8 cellular contexts compared by ENCODE assay signal in the genomic region with DNA sequence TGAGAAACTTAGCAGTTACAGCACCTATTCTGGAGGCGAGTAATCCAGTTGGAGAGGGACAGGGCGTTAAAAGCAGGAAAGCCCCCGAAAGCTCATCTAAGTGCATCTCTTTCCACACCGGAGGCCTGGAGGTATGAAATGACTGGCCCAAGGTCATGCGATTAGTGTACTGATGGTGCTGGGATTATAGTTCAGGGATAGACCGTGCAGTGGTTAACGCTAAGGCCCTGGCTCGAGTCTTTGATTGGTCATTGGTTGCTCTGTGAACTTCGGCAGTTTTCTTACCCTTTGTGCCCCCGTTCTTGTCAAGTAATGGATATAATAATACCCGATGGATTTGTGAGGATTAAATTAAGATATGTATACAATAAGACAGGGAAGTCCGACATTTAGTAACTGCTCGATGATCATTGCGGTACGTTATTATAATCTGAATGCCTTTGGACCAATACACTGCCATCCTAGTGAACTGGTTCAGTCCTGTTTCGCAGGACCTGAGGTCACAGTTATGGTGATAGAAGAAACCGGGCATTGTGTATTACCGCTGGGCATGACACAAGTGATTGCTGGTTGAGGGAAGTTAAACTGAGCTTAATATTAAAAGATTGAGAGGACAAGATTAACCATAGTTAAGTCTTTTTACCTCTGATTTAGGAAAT. TPM values are rescaled to one million over a fixed set of nuclear protein-coding genes. Genes with fewer than 3 reads are reported as not detected.
DNase-seq lines count a peak whose midpoint lies in the region; ATAC-seq and TF ChIP-seq lines count a peak whose summit lies in the region.

No MANE protein-coding gene starts in this region.

- H3K4me3 ChIP-seq in HUES48 (ENCODE audit: low read depth, low read length) (peak overlapping the region; percentile 84), WI38 (ENCODE audit: low read depth, low read length) (peak overlapping the region; percentile 94), aorta (ENCODE audit: low read length in 2 of 2) (peak overlapping the region; percentile 46 to 87)

- H3K4me1 Mint-ChIP-seq in natural killer cell treated with Interleukin-12 subunit alpha and Interleukin-12 subunit beta and Interleukin-15 and Interleukin-18, amount 100 ng/mL, for 72 hours (ENCODE audit: low read depth in 2 of 2): peaks cover 36 to 51% of the 10 kb centered on the region in 2 donors

- H3K9me3 ChIP-seq in HUES48 (ENCODE audit: control insufficient read depth, insufficient read depth, low read length) (no peaks in the 10 kb centered on the region), aorta (ENCODE audit: control insufficient read depth, low read length) (no peaks in the 10 kb centered on the region)

- H3K4me1 ChIP-seq in HUES48 (ENCODE audit: control insufficient read depth, insufficient read depth, low read length) (peaks cover 14% of the 10 kb centered on the region; the same call in 1 of the 2 replicates), aorta (ENCODE audit: control insufficient read depth in 1 of 2, insufficient read depth in 2 of 2, low read length in 2 of 2) (no peaks in the 10 kb centered on the region)

- peaks cover 26% of the 10 kb centered on the region for H3K36me3 Mint-ChIP-seq in natural killer cell treated with Interleukin-12 subunit alpha and Interleukin-12 subunit beta and Interleukin-15 and Interleukin-18, amount 100 ng/mL, for 72 hours

- H3K9me3 Mint-ChIP-seq in natural killer cell treated with Interleukin-12 subunit alpha and Interleukin-12 subunit beta and Interleukin-15 and Interleukin-18, amount 100 ng/mL, for 72 hours: no peaks in the 10 kb centered on the region

- H3K27ac ChIP-seq in HUES48 (ENCODE audit: low read depth, low read length) (peak overlapping the region; percentile 82), epithelial cell of prostate (peak overlapping the region; percentile 89), aorta (ENCODE audit: low read depth in 1 of 2, low read length in 2 of 2) (peak overlapping the region; percentile 61 to 74)

- 1 to 2% methylated on average over 18 of the region's 18 CpGs for WGBS in aorta, 2 donors

- no peak for TF ChIP-seq CTCF in WI38 (IDR thresholded peaks at IDR 0.05; ENCODE audit: low read depth, low read length)

- peak; percentile 58 for DNase-seq in DMS 273 (lab: John Stamatoyannopoulos, UW; ENCODE audit: unreplicated experiment)
- DNase-seq in DMS 273 treated with DMSO at 0.1 percent for 48 hours (lab: John Stamatoyannopoulos, UW): no peak
- DNase-seq in epithelial cell of prostate (ENCODE audit: low read depth, low spot score): no peak
- peak; percentile 66 for DNase-seq in natural killer cell treated with Interleukin-12 subunit alpha and Interleukin-12 subunit beta and Interleukin-15 and Interleukin-18, amount 100 ng/mL, for 72 hours (ENCODE audit: low spot score)
- peak in 1 of 2 donors; percentile 37 for DNase-seq in aorta
- no peak for DNase-seq in NCI-H1930 (lab: John Stamatoyannopoulos, UW)

- H3K9ac ChIP-seq in HUES48 (ENCODE audit: low read depth, low read length): peak overlapping the region; percentile 91

- H3K36me3 ChIP-seq in HUES48 (ENCODE audit: control insufficient read depth, insufficient read depth, low read length) (peaks cover 22% of the 10 kb centered on the region), aorta (ENCODE audit: control insufficient read depth in 1 of 2, insufficient read depth in 2 of 2, low read length in 1 of 2) (no peaks in the 10 kb centered on the region)

- intact Hi-C loops in aorta (cut with DNase I): loop anchor here (2.0 kb wide), 2 partner anchors 21 to 33 kb away; a partner anchor contains a TSS

- H3K4me3 Mint-ChIP-seq in natural killer cell treated with Interleukin-12 subunit alpha and Interleukin-12 subunit beta and Interleukin-15 and Interleukin-18, amount 100 ng/mL, for 72 hours: peak overlapping the region; percentile 97

- peak; percentile 25 to 41 for ATAC-seq in natural killer cell treated with Interleukin-12 subunit alpha and Interleukin-12 subunit beta and Interleukin-15 and Interleukin-18, amount 100 ng/mL, for 72 hours
- no peak for ATAC-seq in aorta (ENCODE audit: low FRiP score)

- H3K27me3 Mint-ChIP-seq in natural killer cell treated with Interleukin-12 subunit alpha and Interleukin-12 subunit beta and Interleukin-15 and Interleukin-18, amount 100 ng/mL, for 72 hours: no peaks in the 10 kb centered on the region

- no peaks in the 10 kb centered on the region for H3K27me3 ChIP-seq in HUES48 (ENCODE audit: control insufficient read depth, insufficient read depth, low read length)
- H3K27me3 ChIP-seq in aorta (ENCODE audit: control insufficient read depth in 1 of 2, insufficient read depth in 2 of 2, low read length in 1 of 2): no peaks in the 10 kb centered on the region

- H3K27ac Mint-ChIP-seq in natural killer cell treated with Interleukin-12 subunit alpha and Interleukin-12 subunit beta and Interleukin-15 and Interleukin-18, amount 100 ng/mL, for 72 hours: peak overlapping the region; percentile 98 to 99

RNA-seq across cellular contexts. Expression of a gene that starts 1.0 kb away (rescaled TPM):
- total RNA-seq in natural killer cell treated with Interleukin-12 subunit alpha and Interleukin-12 subunit beta and Interleukin-15 and Interleukin-18, amount 100 ng/mL, for 72 hours: 100 to 1,000 TPM; 633 to 749 TPM
- 100 to 1,000 TPM; 511 to 514 TPM for total RNA-seq in aorta
- 100 to 1,000 TPM; 143 to 182 TPM for polyA plus RNA-seq in aorta

RNA-seq across cellular contexts. Expression of a gene that starts 18.9 kb away (rescaled TPM):
- total RNA-seq in natural killer cell treated with Interleukin-12 subunit alpha and Interleukin-12 subunit beta and Interleukin-15 and Interleukin-18, amount 100 ng/mL, for 72 hours: 1 to 10 TPM in 1 of 2 donors, not detected in 1; 1.6 TPM
- not detected for total RNA-seq in aorta
- polyA plus RNA-seq in aorta: not detected

RNA-seq across cellular contexts. Expression of a gene that starts 32.9 kb away (rescaled TPM):
- total RNA-seq in natural killer cell treated with Interleukin-12 subunit alpha and Interleukin-12 subunit beta and Interleukin-15 and Interleukin-18, amount 100 ng/mL, for 72 hours: 10 to 100 TPM; 31.4 to 41.1 TPM
- total RNA-seq in aorta: 10 to 100 TPM; 26.1 to 35.3 TPM
- polyA plus RNA-seq in aorta: 10 to 100 TPM in 1 of 2 donors, 1 to 10 TPM in 1; 7.0 to 12.1 TPM

Comparison
In these comparisons a context has a peak if more than half of its experiments do, and no peak if none do; other contexts are left out.
1. DNase-seq: peak in DMS 273 (single experiment) and natural killer cell treated with Interleukin-12 subunit alpha and Interleukin-12 subunit beta and Interleukin-15 and Interleukin-18, amount 100 ng/mL, for 72 hours (single experiment); none in DMS 273 treated with DMSO at 0.1 percent for 48 hours (single experiment), epithelial cell of prostate (single experiment) and NCI-H1930 (0 of 2).
2. Peak in every context shown above with its lines, with median percentiles within 50 percentile points of each other: H3K27ac ChIP-seq and H3K4me3 ChIP-seq.